Comparison of ENCODE assay signal across 28 cellular contexts in genomic region chr10:44066211-44066837, GRCh38.
"Had no signal": no experiment of that assay in that cellular context is flagged by ENCODE, and none has a peak within 500 bp of the region (broad histone marks: within the 10 kb centered on the region; RNA-seq: fewer than 3 reads in every experiment).

No MANE protein-coding gene starts in this region.

- DNase-seq: activated CD4-positive, alpha-beta T cell treated with anti-CD3 and anti-CD28 coated beads for 4 hours; activated CD4-positive, alpha-beta T cell treated with anti-CD3 and anti-CD28 coated beads, Interleukin-2, amount 50 U/mL, for 48 hours; activated CD4-positive, CD25-positive, alpha-beta regulatory T cell; activated CD8-positive, alpha-beta memory T cell treated with anti-CD3 and anti-CD28 coated beads for 24 hours; activated effector memory CD4-positive, alpha-beta T cell treated with Interleukin-2 at 50 U/mL for 16 hours; activated naive CD4-positive, alpha-beta T cell treated with Interleukin-2 at 50 U/mL for 16 hours; anterior cingulate cortex; cerebellar nuclear complex; colonic mucosa; dorsolateral prefrontal cortex; effector memory CD4-positive, alpha-beta T cell; hippocampal formation; left colon; lower lobe of right lung; mesenchymal stem cell; natural killer cell; right cardiac atrium; stimulated activated CD4-positive, alpha-beta T cell treated with anti-CD3 and anti-CD28 coated beads, Interleukin-12 subunit alpha, Interleukin-12 subunit beta, amount 100 ng/mL, for 4 hours; stimulated activated CD4-positive, alpha-beta T cell treated with anti-CD3 and anti-CD28 coated beads, Interleukin-4, amount 100 ng/mL, for 1 hour; stimulated activated naive CD8-positive, alpha-beta T cell treated with anti-CD3 and anti-CD28 coated beads, Interleukin-15, Interleukin-2, amounts not matched to agents 100 U/mL and 50 U/mL, for 24 hours; substantia nigra; T-helper 1 cell had no signal

- H3K36me3 Mint-ChIP-seq: activated naive CD8-positive, alpha-beta T cell; natural killer cell had no signal

- ATAC-seq: left colon; lower lobe of right lung; natural killer cell; stimulated activated naive CD8-positive, alpha-beta T cell treated with anti-CD3 and anti-CD28 coated beads, Interleukin-15, Interleukin-2, amounts not matched to agents 100 U/mL and 50 U/mL, for 24 hours had no signal

- H3K27ac ChIP-seq: cardiac muscle cell, colonic mucosa, dorsolateral prefrontal cortex, lower lobe of right lung had no signal

- H3K4me1 Mint-ChIP-seq: natural killer cell had no signal

- H3K9me3 ChIP-seq: body of pancreas, colonic mucosa, gastroesophageal sphincter, lower lobe of right lung, tibial nerve had no signal

- H3K36me3 ChIP-seq: cardiac muscle cell, colonic mucosa, gastroesophageal sphincter, lower lobe of right lung, tibial nerve had no signal

- H3K4me1 ChIP-seq: colonic mucosa had no signal

- H3K4me3 ChIP-seq: body of pancreas, cardiac muscle cell, colonic mucosa, dorsolateral prefrontal cortex, gastroesophageal sphincter, lower lobe of right lung, tibial nerve had no signal

- H3K27me3 ChIP-seq: body of pancreas, cardiac muscle cell, colonic mucosa, gastroesophageal sphincter, tibial nerve had no signal

- H3K27ac Mint-ChIP-seq: activated naive CD8-positive, alpha-beta T cell; natural killer cell; T-helper 2 cell treated with Interferon-gamma antibody and Interleukin-4, amounts not matched to agents 5 μg/mL and 100 μg/mL, for 36 hours had no signal

- H3K4me3 Mint-ChIP-seq: activated naive CD8-positive, alpha-beta T cell; natural killer cell; T-helper 2 cell treated with Interferon-gamma antibody and Interleukin-4, amounts not matched to agents 5 μg/mL and 100 μg/mL, for 36 hours had no signal

- H3K9me3 Mint-ChIP-seq: natural killer cell; T-helper 2 cell treated with Interferon-gamma antibody and Interleukin-4, amounts not matched to agents 5 μg/mL and 100 μg/mL, for 36 hours had no signal
